6 cellular contexts compared by ENCODE assay signal in genomic region chr20:57163041-57163440, GRCh38.
"Had no signal": no experiment of that assay in that cellular context is flagged by ENCODE, and none has a peak within 500 bp of the region (broad histone marks: within the 10 kb centered on the region; RNA-seq: fewer than 3 reads in every experiment).

No MANE protein-coding gene starts in this region.

- H2AFZ ChIP-seq: GM23248 had no signal

- FAIRE-seq: HepG2 had no signal

- H3K27ac ChIP-seq: GM23248 had no signal

- H3K4me3 ChIP-seq: GM23248, HAP-1 had no signal

- H3K4me1 ChIP-seq: HAP-1 had no signal

- H3K9me3 ChIP-seq: HAP-1 had no signal

- ATAC-seq: HCT116, HepG2 had no signal

- H3K36me3 ChIP-seq: HAP-1 had no signal

- DNase-seq: GM23248, GOT3, KG1 had no signal

- H3K9ac ChIP-seq: GM23248 had no signal
